ENCODE assay signal across 9 cellular contexts in genomic region chr5:69007726-69008368, GRCh38.
DNase-seq lines count a peak whose midpoint lies in the region; ATAC-seq and TF ChIP-seq lines count a peak whose summit lies in the region.
"Had no signal": no experiment of that assay in that cellular context is flagged by ENCODE, and none has a peak within 500 bp of the region (broad histone marks: within the 10 kb centered on the region; RNA-seq: fewer than 3 reads in every experiment).

No MANE protein-coding gene starts in this region.

- H3K4me3 ChIP-seq in OCI-LY3 (ENCODE audit: low read length) (no peak overlapping the region), neural progenitor cell (no peak overlapping the region)

- no peak overlapping the region for H2AFZ ChIP-seq in OCI-LY3 (ENCODE audit: low read depth, low read length)
- H2AFZ ChIP-seq in neural progenitor cell (replicated peaks): no peak overlapping the region

- peak; percentile 88 for ATAC-seq in CD4-positive, alpha-beta T cell (ENCODE audit: poor library complexity)
- ATAC-seq in GM19043 (IDR thresholded peaks at IDR 0.05; ENCODE audit: low read depth, unreplicated experiment): peak; percentile 90
- ATAC-seq in HG03439 (IDR thresholded peaks at IDR 0.05; ENCODE audit: unreplicated experiment): peak; percentile 90

- H3K27ac Mint-ChIP-seq in CD4-positive, alpha-beta T cell: no peak overlapping the region
- no peak overlapping the region for H3K27ac Mint-ChIP-seq in neural progenitor cell
- H3K27ac Mint-ChIP-seq: activated naive CD4-positive, alpha-beta T cell treated with anti-CD3 and anti-CD28 coated beads, Interleukin-2, amount 50 U/mL, for 24 hours had no signal

- H3F3A ChIP-seq in neural progenitor cell (ENCODE audit: low read depth): no peaks in the 10 kb centered on the region

- no peak overlapping the region for H3K9ac ChIP-seq in OCI-LY3 (ENCODE audit: low read length)
- H3K9ac ChIP-seq in neural progenitor cell: no peak overlapping the region

- H3K9me3 ChIP-seq in CD4-positive, alpha-beta T cell (ENCODE audit: control insufficient read depth, low read length): no peaks in the 10 kb centered on the region
- no peaks in the 10 kb centered on the region for H3K9me3 ChIP-seq in OCI-LY3 (ENCODE audit: insufficient read depth, low read length)
- H3K9me3 ChIP-seq in neural progenitor cell (ENCODE audit: low read depth): no peaks in the 10 kb centered on the region

- H4K20me1 ChIP-seq in OCI-LY3 (ENCODE audit: insufficient read depth, low read length): no peaks in the 10 kb centered on the region
- H4K20me1 ChIP-seq in neural progenitor cell (ENCODE audit: low read depth): no peaks in the 10 kb centered on the region

- H3K4me1 Mint-ChIP-seq in CD4-positive, alpha-beta T cell (ENCODE audit: low read depth): no peaks in the 10 kb centered on the region
- peaks cover 10% of the 10 kb centered on the region for H3K4me1 Mint-ChIP-seq in neural progenitor cell
- H3K4me1 Mint-ChIP-seq: activated naive CD4-positive, alpha-beta T cell treated with anti-CD3 and anti-CD28 coated beads, Interleukin-2, amount 50 U/mL, for 24 hours had no signal

- CTCF ChIA-PET in CD4-positive, alpha-beta T cell (lab: Charles Lee): no interaction called here

- peaks cover 23% of the 10 kb centered on the region for H3K27me3 Mint-ChIP-seq in CD4-positive, alpha-beta T cell
- H3K27me3 Mint-ChIP-seq in neural progenitor cell (ENCODE audit: insufficient read depth, low read depth): peaks cover 5% of the 10 kb centered on the region

- POLR2A ChIA-PET in CD4-positive, alpha-beta T cell (lab: Charles Lee): no interaction called here

- no peaks in the 10 kb centered on the region for H3K9me3 Mint-ChIP-seq in CD4-positive, alpha-beta T cell
- no peaks in the 10 kb centered on the region for H3K9me3 Mint-ChIP-seq in neural progenitor cell
- H3K9me3 Mint-ChIP-seq: activated naive CD4-positive, alpha-beta T cell treated with anti-CD3 and anti-CD28 coated beads, Interleukin-2, amount 50 U/mL, for 24 hours had no signal

- intact Hi-C loops in CD4-positive, alpha-beta T cell (cut with DNase I, micrococcal nuclease): loop anchor here (1.0 to 2.0 kb wide), 3 partner anchors 722 to 1763 kb away; no protein-coding TSS in a partner anchor

- H3K36me3 Mint-ChIP-seq in CD4-positive, alpha-beta T cell (ENCODE audit: low read depth): no peaks in the 10 kb centered on the region
- no peaks in the 10 kb centered on the region for H3K36me3 Mint-ChIP-seq in neural progenitor cell
- H3K36me3 Mint-ChIP-seq: activated naive CD4-positive, alpha-beta T cell treated with anti-CD3 and anti-CD28 coated beads, Interleukin-2, amount 50 U/mL, for 24 hours had no signal

- peak; percentile 83 for TF ChIP-seq CTCF in CD4-positive, alpha-beta T cell (IDR thresholded peaks at IDR 0.05)
- TF ChIP-seq CTCF in OCI-LY3 (IDR thresholded peaks at IDR 0.05; ENCODE audit: low read depth, low read length) (peak; percentile 84), neural progenitor cell (IDR thresholded peaks at IDR 0.05) (peak; percentile 96)

- H3K27me3 ChIP-seq in CD4-positive, alpha-beta T cell (ENCODE audit: control insufficient read depth, insufficient read depth, low read length): no peaks in the 10 kb centered on the region
- H3K27me3 ChIP-seq in OCI-LY3 (ENCODE audit: low read depth, low read length) (no peaks in the 10 kb centered on the region), neural progenitor cell (no peaks in the 10 kb centered on the region)

- H3K36me3 ChIP-seq in OCI-LY3 (replicated peaks; ENCODE audit: low read depth, low read length): no peaks in the 10 kb centered on the region
- no peaks in the 10 kb centered on the region for H3K36me3 ChIP-seq in neural progenitor cell

- no peak overlapping the region for H3K27ac ChIP-seq in CD4-positive, alpha-beta T cell (ENCODE audit: low read depth, low read length)
- H3K27ac ChIP-seq in OCI-LY3 (ENCODE audit: low read length) (no peak overlapping the region), neural progenitor cell (no peak overlapping the region), substantia nigra (ENCODE audit: low read depth, low read length, poor library complexity, severe bottlenecking) (no peak overlapping the region)

- H3K4me2 ChIP-seq in OCI-LY3 (ENCODE audit: low read length): no peak overlapping the region
- no peak overlapping the region for H3K4me2 ChIP-seq in neural progenitor cell

- H3K4me1 ChIP-seq in OCI-LY3 (ENCODE audit: low read length) (no peaks in the 10 kb centered on the region), neural progenitor cell (no peaks in the 10 kb centered on the region)

- no peaks in the 10 kb centered on the region for H3K79me2 ChIP-seq in OCI-LY3 (ENCODE audit: low read length)
- H3K79me2 ChIP-seq in neural progenitor cell (ENCODE audit: low read depth): no peaks in the 10 kb centered on the region

- H3K4me3 Mint-ChIP-seq in CD4-positive, alpha-beta T cell: no peak overlapping the region
- no peak overlapping the region for H3K4me3 Mint-ChIP-seq in neural progenitor cell
- H3K4me3 Mint-ChIP-seq: activated naive CD4-positive, alpha-beta T cell treated with anti-CD3 and anti-CD28 coated beads, Interleukin-2, amount 50 U/mL, for 24 hours had no signal

- DNase-seq in CD4-positive, alpha-beta T cell: peak; percentile 51 to 68 (median 57)
- peak; percentile 72 for DNase-seq in activated T-cell treated with anti-CD3 and anti-CD28 coated beads, Interleukin-2, amount 50 U/mL, for 1 hour
- DNase-seq in fibroblast of gingiva (ENCODE audit: low read depth) (peak; percentile 20), neural progenitor cell (ENCODE audit: low spot score) (peak; percentile 80), substantia nigra (lab: John Stamatoyannopoulos, UW) (peak in 36 of 49 donors; percentile 0 to 59 (median 17))

Comparison
In these comparisons a context has a peak if more than half of its experiments do, and no peak if none do; other contexts are left out.
1. DNase-seq: peak in every context shown above with its lines; median percentile 80 in neural progenitor cell; 72 in activated T-cell treated with anti-CD3 and anti-CD28 coated beads, Interleukin-2, amount 50 U/mL, for 1 hour; 57 in CD4-positive, alpha-beta T cell; 20 in fibroblast of gingiva; 17 in substantia nigra.